Comparison of ENCODE assay signal across 1 cellular context in the genomic region with DNA sequence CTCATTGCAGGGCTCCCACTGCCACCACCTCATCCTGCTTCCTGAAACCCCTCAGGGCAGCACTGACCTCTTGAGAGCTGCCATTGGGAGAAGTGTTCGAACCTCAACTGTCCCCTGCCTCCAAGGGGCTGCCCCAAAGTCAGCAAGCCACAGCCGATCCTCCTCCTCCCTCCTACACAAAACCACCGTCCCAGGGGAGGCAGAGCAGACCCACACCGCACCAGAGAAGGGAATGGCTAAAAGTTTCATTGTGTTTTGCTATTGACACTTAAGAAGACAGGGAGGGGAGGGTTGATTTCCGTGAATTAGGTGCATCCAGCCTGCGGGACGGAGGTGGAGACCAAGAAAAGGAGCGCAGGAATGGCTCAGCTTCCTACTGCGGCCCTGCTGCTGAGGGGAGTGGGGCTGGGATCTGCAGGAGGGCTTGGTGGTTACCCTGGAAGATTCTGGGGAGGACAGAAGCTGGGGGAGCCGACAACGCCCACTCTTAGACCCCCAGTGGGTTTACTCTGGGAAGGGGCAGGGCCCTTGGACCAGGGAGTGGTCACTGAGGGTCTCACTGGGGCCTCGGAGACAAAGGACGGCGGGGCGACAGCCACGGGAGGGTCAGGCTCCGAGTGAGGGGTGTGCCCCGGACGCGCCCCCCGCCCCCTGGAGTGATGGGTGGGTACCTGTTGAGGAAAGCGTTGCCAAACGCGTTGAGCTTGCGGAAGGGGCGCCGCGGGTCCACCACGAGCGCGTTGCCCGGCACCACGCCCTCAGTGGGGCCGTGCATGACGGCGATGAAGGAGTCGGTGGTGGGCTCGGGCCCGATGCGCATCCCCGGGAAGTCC.
TF ChIP-seq lines count a peak whose summit lies in the region.

No MANE protein-coding gene starts in this region.

TF ChIP-seq in neural cell, 6 proteins besides CTCF, POLR2A, EP300 and RAD21:
- TF ChIP-seq, protein P1, sequence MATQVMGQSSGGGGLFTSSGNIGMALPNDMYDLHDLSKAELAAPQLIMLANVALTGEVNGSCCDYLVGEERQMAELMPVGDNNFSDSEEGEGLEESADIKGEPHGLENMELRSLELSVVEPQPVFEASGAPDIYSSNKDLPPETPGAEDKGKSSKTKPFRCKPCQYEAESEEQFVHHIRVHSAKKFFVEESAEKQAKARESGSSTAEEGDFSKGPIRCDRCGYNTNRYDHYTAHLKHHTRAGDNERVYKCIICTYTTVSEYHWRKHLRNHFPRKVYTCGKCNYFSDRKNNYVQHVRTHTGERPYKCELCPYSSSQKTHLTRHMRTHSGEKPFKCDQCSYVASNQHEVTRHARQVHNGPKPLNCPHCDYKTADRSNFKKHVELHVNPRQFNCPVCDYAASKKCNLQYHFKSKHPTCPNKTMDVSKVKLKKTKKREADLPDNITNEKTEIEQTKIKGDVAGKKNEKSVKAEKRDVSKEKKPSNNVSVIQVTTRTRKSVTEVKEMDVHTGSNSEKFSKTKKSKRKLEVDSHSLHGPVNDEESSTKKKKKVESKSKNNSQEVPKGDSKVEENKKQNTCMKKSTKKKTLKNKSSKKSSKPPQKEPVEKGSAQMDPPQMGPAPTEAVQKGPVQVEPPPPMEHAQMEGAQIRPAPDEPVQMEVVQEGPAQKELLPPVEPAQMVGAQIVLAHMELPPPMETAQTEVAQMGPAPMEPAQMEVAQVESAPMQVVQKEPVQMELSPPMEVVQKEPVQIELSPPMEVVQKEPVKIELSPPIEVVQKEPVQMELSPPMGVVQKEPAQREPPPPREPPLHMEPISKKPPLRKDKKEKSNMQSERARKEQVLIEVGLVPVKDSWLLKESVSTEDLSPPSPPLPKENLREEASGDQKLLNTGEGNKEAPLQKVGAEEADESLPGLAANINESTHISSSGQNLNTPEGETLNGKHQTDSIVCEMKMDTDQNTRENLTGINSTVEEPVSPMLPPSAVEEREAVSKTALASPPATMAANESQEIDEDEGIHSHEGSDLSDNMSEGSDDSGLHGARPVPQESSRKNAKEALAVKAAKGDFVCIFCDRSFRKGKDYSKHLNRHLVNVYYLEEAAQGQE (IDR thresholded peaks at IDR 0.05; ENCODE audit: borderline replicate concordance), result no peak
- no peak for TF ChIP-seq SMC3 (conservative IDR thresholded peaks at IDR 0.05; ENCODE audit: poor library complexity)
- TF ChIP-seq MXI1 (conservative IDR thresholded peaks at IDR 0.05; ENCODE audit: poor library complexity, severe bottlenecking), result peak; percentile 83
- no peak for TF ChIP-seq EZH2 (IDR thresholded peaks at IDR 0.05; ENCODE audit: borderline replicate concordance, insufficient read depth, low read length, poor library complexity, severe bottlenecking)
- TF ChIP-seq TAF1 (IDR thresholded peaks at IDR 0.05; ENCODE audit: low read depth), result no peak
- TF ChIP-seq POLR2AphosphoS5 (IDR thresholded peaks at IDR 0.05), result no peak
TF ChIP-seq in neural cell: peak in this region for 1.
